In genomic region chr9:35812025-35812602, GRCh38 we compare ENCODE assay signal across 8 cellular contexts.
A peak's percentile ranks its signal among the peaks of the same experiment; 100 is the strongest.
DNase-seq lines count a peak whose midpoint lies in the region; ATAC-seq and TF ChIP-seq lines count a peak whose summit lies in the region.

Gene SPAG8, minus strand, starts transcription at chr9:35812262. Its CDS starts 115 bp downstream, at chr9:35812147.

- ATAC-seq in GM19025 (IDR thresholded peaks at IDR 0.05; ENCODE audit: low read depth, unreplicated experiment): peak; percentile 62
- peak; percentile 61 for ATAC-seq in HG03280 (IDR thresholded peaks at IDR 0.05; ENCODE audit: unreplicated experiment)

- peak within 1 kb of the TSS; percentile 51 for H3K4me3 ChIP-seq in AG09309 (ENCODE audit: control insufficient read depth, low read depth, low read length)
- H3K4me3 ChIP-seq in choroid plexus epithelial cell (ENCODE audit: low read depth, low read length): peak within 1 kb of the TSS; percentile 65

- no peak for TF ChIP-seq CTCF in AG09309 (IDR thresholded peaks at IDR 0.05; ENCODE audit: control insufficient read depth, insufficient read depth, low read depth, low read length, missing control alignments)
- peak; percentile 6 for TF ChIP-seq CTCF in choroid plexus epithelial cell (conservative IDR thresholded peaks at IDR 0.05; ENCODE audit: low read depth, low read length)

- DNase-seq in AG09309 (ENCODE audit: low read depth) (peak; percentile 85), NCI-H345 (lab: John Stamatoyannopoulos, UW) (peak; percentile 98), choroid plexus epithelial cell (ENCODE audit: low read depth) (peak; percentile 98), kidney tubule cell (ENCODE audit: low spot score) (peak; percentile 98)
- DNase-seq in activated CD4-positive, alpha-beta T cell treated with anti-CD3 and anti-CD28 coated beads for 24 hours (ENCODE audit: low read depth in 2 of 2): peak; percentile 82 to 83
- peak; percentile 62 to 86 for DNase-seq in stimulated activated CD4-positive, alpha-beta T cell treated with anti-CD3 and anti-CD28 coated beads, Interleukin-1b, Interleukin-23, amount 100 ng/mL, for 1 hour (ENCODE audit: low read depth in 2 of 2)

Comparison
In these comparisons a context has a peak if more than half of its experiments do, and no peak if none do; other contexts are left out.
1. Peak in every context shown above with its lines: DNase-seq, ATAC-seq and H3K4me3 ChIP-seq.